ENCODE assay signal across 8 cellular contexts in the genomic region with DNA sequence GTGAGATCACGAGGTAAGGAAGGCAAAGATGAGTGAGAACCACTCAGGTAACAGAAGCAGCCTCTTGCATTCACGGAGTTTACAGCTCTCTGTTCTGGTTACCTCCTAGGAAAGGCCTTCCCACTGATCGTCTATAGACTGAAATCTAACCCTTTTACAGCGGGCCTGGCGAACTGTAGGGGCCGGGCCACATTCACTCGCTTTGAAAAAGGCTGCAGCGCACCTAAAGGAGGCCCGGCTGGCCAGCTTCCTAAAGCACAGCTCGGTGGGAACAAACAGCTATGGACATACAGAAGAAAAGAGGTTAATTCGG. TPM values are rescaled to one million over a fixed set of nuclear protein-coding genes. Genes with fewer than 3 reads are reported as not detected.
DNase-seq lines count a peak whose midpoint lies in the region; ATAC-seq, FAIRE-seq and TF ChIP-seq lines count a peak whose summit lies in the region.

No MANE protein-coding gene starts in this region.

- intact Hi-C loops in Caco-2 (cut with micrococcal nuclease; ENCODE audit: unreplicated experiment), result loop anchor here (1.0 kb wide), 1 partner anchor 27 kb away; no protein-coding TSS in a partner anchor
- intact Hi-C loops in body of pancreas (cut with DNase I), result no loop called here
- intact Hi-C loops in HepG2 (cut with micrococcal nuclease; ENCODE audit: unreplicated experiment), result loop anchor here (2.0 kb wide), 1 partner anchor 27 kb away; no protein-coding TSS in a partner anchor

- 0% methylated on average over 11 of the region's 11 CpGs for WGBS in body of pancreas, 2 donors
- 3% methylated on average over 11 of the region's 11 CpGs for WGBS in HepG2 (ENCODE audit: low lambda C conversion rate)
- 4 to 5% methylated on average over 11 of the region's 11 CpGs for WGBS in tibial nerve, 2 donors

- POLR2A ChIA-PET in Caco-2 (lab: Charles Lee) (interaction anchor here (0.5 to 2.0 kb wide), 6 partner anchors 27 to 1339 kb away, joined by 3 to 14 read pairs (median 4); a partner anchor contains a TSS), HepG2 (lab: Yijun Ruan, JAX) (interaction anchor here (1.0 to 1.8 kb wide), 8 partner anchors 8 to 74 kb away, joined by 3 to 10 read pairs (median 5); a partner anchor contains a TSS)

- peak overlapping the region; percentile 92 for H3K4me2 ChIP-seq in HepG2 (ENCODE audit: low read depth, low read length)

- no TSS peak for BruUV-seq in Caco-2 (replicated peaks; lab: Mats Ljungman, UMichigan)
- TSS peak; percentile 90 for BruUV-seq in HepG2 (replicated peaks; lab: Mats Ljungman, UMichigan)

- H3K27me3 Mint-ChIP-seq in Caco-2 (ENCODE audit: insufficient read depth, unreplicated experiment) (no peaks in the 10 kb centered on the region), IgD-negative memory B cell (no peaks in the 10 kb centered on the region)

- ATAC-seq in body of pancreas, result peak; percentile 1
- peak; percentile 38 for ATAC-seq in HepG2

- H3K9me3 ChIP-seq in Caco-2 (no peaks in the 10 kb centered on the region), body of pancreas (no peaks in the 10 kb centered on the region), HepG2 (ENCODE audit: low read length) (no peaks in the 10 kb centered on the region), tibial nerve (no peaks in the 10 kb centered on the region)

- FAIRE-seq in HepG2 (lab: Jason Lieb, UNC), result no peak

- H3K9me3 Mint-ChIP-seq in Caco-2 (ENCODE audit: unreplicated experiment) (no peaks in the 10 kb centered on the region), IgD-negative memory B cell (no peaks in the 10 kb centered on the region)

- TF ChIP-seq POLR2A in body of pancreas (IDR thresholded peaks at IDR 0.05), result no peak
- no peak; a peak in 1 of 4 replicates for TF ChIP-seq POLR2A in HepG2 (IDR thresholded peaks at IDR 0.05; ENCODE audit: insufficient read depth in 1 of 2, low read depth in 2 of 2, low read length in 2 of 2)
- no peak for TF ChIP-seq POLR2A in tibial nerve (IDR thresholded peaks at IDR 0.05)

- H3K36me3 ChIP-seq in Caco-2 (ENCODE audit: control insufficient read depth, insufficient read depth, low read length) (peaks cover 3% of the 10 kb centered on the region; the same call in 1 of the 2 replicates), body of pancreas (replicated peaks in 1 of 2; ENCODE audit: insufficient read depth in 1 of 2, low read depth in 2 of 2) (peaks cover 0 to 12% of the 10 kb centered on the region in 2 donors), HepG2 (replicated peaks in 1 of 2; ENCODE audit: control insufficient read depth in 1 of 2, insufficient read depth in 2 of 2, low read length in 2 of 2) (peaks cover 5 to 37% of the 10 kb centered on the region in 2 experiments; a peak in 4 of 5 replicates), tibial nerve (peaks cover 0 to 40% (median 0%) of the 10 kb centered on the region in 3 donors)

- CTCF ChIA-PET in Caco-2 (lab: Charles Lee), result interaction anchor here (1.2 to 1.4 kb wide), 2 partner anchors 10 to 90 kb away, joined by 3 to 4 read pairs; no protein-coding TSS in a partner anchor
- CTCF ChIA-PET in HepG2 (lab: Yijun Ruan, JAX; ENCODE audit: low intra/inter-chr PET ratio, low total read pairs), result no interaction called here

- H3K4me1 ChIP-seq in Caco-2, result peaks cover 7% of the 10 kb centered on the region; the same call in 1 of the 2 replicates
- H3K4me1 ChIP-seq in body of pancreas, result peaks cover 43% of the 10 kb centered on the region
- peaks cover 49% of the 10 kb centered on the region for H3K4me1 ChIP-seq in HepG2 (ENCODE audit: insufficient read depth, low read length)
- H3K4me1 ChIP-seq in tibial nerve, result peaks cover 0 to 49% (median 21%) of the 10 kb centered on the region in 4 donors

- H3K4me3 ChIP-seq in Caco-2 (ENCODE audit: low read depth, low read length), result peak overlapping the region; percentile 91
- H3K4me3 ChIP-seq in body of pancreas, result peak overlapping the region; percentile 61 to 82
- H3K4me3 ChIP-seq in HepG2 (replicated peaks in 1 of 3; ENCODE audit: insufficient read depth in 1 of 3, low read depth in 2 of 3, low read length in 3 of 3), result peak overlapping the region; percentile 71 to 94 (median 84)
- H3K4me3 ChIP-seq in tibial nerve, result peak overlapping the region; percentile 78 to 97 (median 88)

- TF ChIP-seq CTCF in Caco-2 (IDR thresholded peaks at IDR 0.05; ENCODE audit: insufficient read depth in 1 of 2, low read depth in 1 of 2, low read length in 1 of 2, severe bottlenecking in 1 of 2, unreplicated experiment in 1 of 2) (no peak), body of pancreas (IDR thresholded peaks at IDR 0.05) (no peak), HepG2 (CRISPR knock-in tag; IDR thresholded peaks at IDR 0.05) (no peak), tibial nerve (IDR thresholded peaks at IDR 0.05) (no peak)

- in situ Hi-C loops in HepG2 (cut with HindIII; ENCODE audit: extremely low pct_ligation_motif_present, low pct_unique_long_range_greater_than_20kb), result no loop called here

- H3K4me3 Mint-ChIP-seq in Caco-2 (ENCODE audit: unreplicated experiment) (peak overlapping the region; percentile 92), IgD-negative memory B cell (peak overlapping the region; percentile 96 to 99 (median 97))

- no peaks in the 10 kb centered on the region for H4K20me1 ChIP-seq in HepG2 (ENCODE audit: insufficient read depth, low read length)

- H3K27me3 ChIP-seq in Caco-2 (replicated peaks; ENCODE audit: control insufficient read depth, insufficient read depth, low read length) (no peaks in the 10 kb centered on the region), body of pancreas (no peaks in the 10 kb centered on the region), HepG2 (ENCODE audit: control insufficient read depth in 1 of 2, insufficient read depth in 2 of 2, low read length in 2 of 2) (no peaks in the 10 kb centered on the region; a peak in 1 of 5 replicates), tibial nerve (no peaks in the 10 kb centered on the region)

- no peak overlapping the region for H2AFZ ChIP-seq in HepG2 (ENCODE audit: low read length)

- H3K79me2 ChIP-seq in HepG2 (ENCODE audit: insufficient read depth, low read length), result peaks cover 55% of the 10 kb centered on the region

- H3K36me3 Mint-ChIP-seq in Caco-2 (ENCODE audit: insufficient read depth, unreplicated experiment), result peaks cover 87% of the 10 kb centered on the region
- H3K36me3 Mint-ChIP-seq in IgD-negative memory B cell, result peaks cover 4% of the 10 kb centered on the region

- H3K9ac ChIP-seq in HepG2 (ENCODE audit: insufficient read depth, low read depth, low read length), result peak overlapping the region; percentile 93

- TF ChIP-seq RAD21 in HepG2 (CRISPR knock-in tag; IDR thresholded peaks at IDR 0.05), result no peak

- H3K27ac Mint-ChIP-seq in Caco-2 (ENCODE audit: unreplicated experiment), result peak overlapping the region; percentile 96
- peak overlapping the region; percentile 59 to 97 (median 97) for H3K27ac Mint-ChIP-seq in IgD-negative memory B cell

- DNase-seq in Caco-2, result no peak
- DNase-seq in body of pancreas, result no peak
- no peak for DNase-seq in HepG2 (ENCODE audit: low spot score)
- no peak for DNase-seq in tibial nerve (ENCODE audit: low spot score in 2 of 2)
- DNase-seq in effector CD4-positive, alpha-beta T cell, result no peak
- DNase-seq in NCI-H2171 (lab: John Stamatoyannopoulos, UW), result no peak
- no peak for DNase-seq in activated CD4-positive, CD25-positive, alpha-beta regulatory T cell treated with anti-CD3 and anti-CD28 coated beads, Interleukin-2, amount 50 U/mL, for 72 hours

- peaks cover 23% of the 10 kb centered on the region for H3K4me1 Mint-ChIP-seq in Caco-2 (ENCODE audit: low read depth, unreplicated experiment)
- H3K4me1 Mint-ChIP-seq in IgD-negative memory B cell, result peaks cover 35 to 39% (median 38%) of the 10 kb centered on the region in 3 donors

- H3K27ac ChIP-seq in body of pancreas, result peak overlapping the region; percentile 70 to 91 (median 86)
- peak overlapping the region; percentile 81 for H3K27ac ChIP-seq in HepG2 (ENCODE audit: extremely low read length, insufficient read depth, low read length)
- peak overlapping the region; percentile 50 to 91 (median 88) for H3K27ac ChIP-seq in tibial nerve

- no peak for TF ChIP-seq EP300 in HepG2 (IDR thresholded peaks at IDR 0.05; ENCODE audit: low read depth in 2 of 2, low read length in 2 of 2)
- TF ChIP-seq EP300 in HepG2 (CRISPR knock-in tag; IDR thresholded peaks at IDR 0.05; ENCODE audit: borderline replicate concordance), result no peak
- TF ChIP-seq EP300 in tibial nerve (IDR thresholded peaks at IDR 0.05), result no peak

RNA-seq across cellular contexts. Expression of a gene that starts 0.6 kb away (rescaled TPM):
- 340 and 369 TPM in 2 replicates for total RNA-seq in Caco-2 (2022)
- polyA plus RNA-seq in IgD-negative memory B cell, result 353 TPM
- 10 to 100 TPM; 75.5 to 85.6 TPM for total RNA-seq in body of pancreas
- 517 and 673 TPM in 2 replicates for total RNA-seq in HepG2 (2016; rRNA removed; fragmentation: Illumina TruSeq; extraction: Trizol)
- total RNA-seq in HepG2 (2016; cell fraction: cytosol; rRNA removed; fragmentation: Illumina TruSeq; extraction: Trizol; ENCODE audit: low read depth), result 258 and 328 TPM in 2 replicates
- 493 and 717 TPM in 2 replicates for total RNA-seq in HepG2 (2016; cell fraction: insoluble cytoplasmic fraction; rRNA removed; fragmentation: Illumina TruSeq; extraction: Trizol)
- 437 and 464 TPM in 2 replicates for total RNA-seq in HepG2 (2016; cell fraction: membrane; rRNA removed; fragmentation: Illumina TruSeq; extraction: Trizol)
- total RNA-seq in HepG2 (2016; cell fraction: nucleus; rRNA removed; fragmentation: Illumina TruSeq; extraction: Trizol), result 157 and 178 TPM in 2 replicates
- polyA plus RNA-seq in HepG2 (2011; rRNA removed), result 276 and 312 TPM in 2 replicates
- 160 and 250 TPM in 2 replicates for polyA plus RNA-seq in HepG2 (2011; cell fraction: cytosol; rRNA removed)
- 31.3 and 53.0 TPM in 2 replicates for polyA plus RNA-seq in HepG2 (2011; cell fraction: nucleus; rRNA removed)
- 263 and 341 TPM in 2 replicates for polyA plus RNA-seq in HepG2 (2012)
- 314 and 388 TPM in 2 replicates for polyA plus RNA-seq in HepG2 (2016; cell fraction: cytosol; fragmentation: Illumina TruSeq; extraction: Trizol; ENCODE audit: low read depth)
- polyA plus RNA-seq in HepG2 (2016; cell fraction: insoluble cytoplasmic fraction; fragmentation: Illumina TruSeq; extraction: Trizol; ENCODE audit: low read depth), result 638 and 679 TPM in 2 replicates
- polyA plus RNA-seq in HepG2 (2016; cell fraction: membrane; fragmentation: Illumina TruSeq; extraction: Trizol; ENCODE audit: low read depth), result 396 and 455 TPM in 2 replicates
- 274 and 284 TPM in 2 replicates for polyA plus RNA-seq in HepG2 (2016; cell fraction: nucleus; fragmentation: Illumina TruSeq; extraction: Trizol; ENCODE audit: insufficient read depth, low read depth)
- 11.6 and 27.9 TPM in 2 replicates for polyA minus RNA-seq in HepG2 (2011; rRNA and poly(A)+ RNA removed; ENCODE audit: low replicate concordance)
- polyA minus RNA-seq in HepG2 (2011; cell fraction: cytosol; rRNA and poly(A)+ RNA removed), result 25.3 and 27.0 TPM in 2 replicates
- 14.5 and 28.2 TPM in 2 replicates for polyA minus RNA-seq in HepG2 (2011; cell fraction: nucleus; rRNA and poly(A)+ RNA removed)
- total RNA-seq in tibial nerve, result 100 to 1,000 TPM; 139 to 343 (median 202) TPM

RNA-seq across cellular contexts. Expression of a gene that starts 0.7 kb away (rescaled TPM):
- 55.3 and 62.8 TPM in 2 replicates for total RNA-seq in Caco-2 (2022)
- 13.5 TPM for polyA plus RNA-seq in IgD-negative memory B cell
- 10 to 100 TPM; 13.0 to 32.0 TPM for total RNA-seq in body of pancreas
- total RNA-seq in HepG2 (2016; rRNA removed; fragmentation: Illumina TruSeq; extraction: Trizol), result 40.3 and 52.8 TPM in 2 replicates
- total RNA-seq in HepG2 (2016; cell fraction: cytosol; rRNA removed; fragmentation: Illumina TruSeq; extraction: Trizol; ENCODE audit: low read depth), result 27.0 and 30.8 TPM in 2 replicates
- total RNA-seq in HepG2 (2016; cell fraction: insoluble cytoplasmic fraction; rRNA removed; fragmentation: Illumina TruSeq; extraction: Trizol), result 34.1 and 54.5 TPM in 2 replicates
- 18.0 and 20.8 TPM in 2 replicates for total RNA-seq in HepG2 (2016; cell fraction: membrane; rRNA removed; fragmentation: Illumina TruSeq; extraction: Trizol)
- 98.0 and 102 TPM in 2 replicates for total RNA-seq in HepG2 (2016; cell fraction: nucleus; rRNA removed; fragmentation: Illumina TruSeq; extraction: Trizol)
- polyA plus RNA-seq in HepG2 (2011; rRNA removed), result 12.8 and 17.7 TPM in 2 replicates
- polyA plus RNA-seq in HepG2 (2011; cell fraction: cytosol; rRNA removed), result 9.6 and 9.7 TPM in 2 replicates
- 42.8 and 48.5 TPM in 2 replicates for polyA plus RNA-seq in HepG2 (2011; cell fraction: nucleus; rRNA removed)
- 17.7 and 25.7 TPM in 2 replicates for polyA plus RNA-seq in HepG2 (2012)
- polyA plus RNA-seq in HepG2 (2016; cell fraction: cytosol; fragmentation: Illumina TruSeq; extraction: Trizol; ENCODE audit: low read depth), result 3.2 and 3.6 TPM in 2 replicates
- 22.1 and 22.5 TPM in 2 replicates for polyA plus RNA-seq in HepG2 (2016; cell fraction: insoluble cytoplasmic fraction; fragmentation: Illumina TruSeq; extraction: Trizol; ENCODE audit: low read depth)
- 5.0 and 5.4 TPM in 2 replicates for polyA plus RNA-seq in HepG2 (2016; cell fraction: membrane; fragmentation: Illumina TruSeq; extraction: Trizol; ENCODE audit: low read depth)
- 93.1 and 111 TPM in 2 replicates for polyA plus RNA-seq in HepG2 (2016; cell fraction: nucleus; fragmentation: Illumina TruSeq; extraction: Trizol; ENCODE audit: insufficient read depth, low read depth)
- polyA minus RNA-seq in HepG2 (2011; rRNA and poly(A)+ RNA removed; ENCODE audit: low replicate concordance), result 43.3 and 78.6 TPM in 2 replicates
- 18.0 and 22.6 TPM in 2 replicates for polyA minus RNA-seq in HepG2 (2011; cell fraction: cytosol; rRNA and poly(A)+ RNA removed)
- 41.7 and 65.8 TPM in 2 replicates for polyA minus RNA-seq in HepG2 (2011; cell fraction: nucleus; rRNA and poly(A)+ RNA removed)
- total RNA-seq in tibial nerve, result 10 to 100 TPM; 15.3 to 23.7 (median 17.5) TPM

RNA-seq across cellular contexts. Expression of a gene that starts 27.9 kb away (rescaled TPM):
- total RNA-seq in Caco-2 (2022) (6.3 and 6.8 TPM in 2 replicates), body of pancreas (1 to 10 TPM; 2.0 to 5.7 TPM), HepG2 (2016; rRNA removed; fragmentation: Illumina TruSeq; extraction: Trizol) (8.7 and 13.6 TPM in 2 replicates), tibial nerve (1 to 10 TPM; 3.9 to 9.4 (median 7.0) TPM)
- polyA plus RNA-seq in IgD-negative memory B cell (2.3 TPM), HepG2 (2011; rRNA removed) (2.6 and 3.8 TPM in 2 replicates)
- 1.2 TPM in 2 replicates for total RNA-seq in HepG2 (2016; cell fraction: cytosol; rRNA removed; fragmentation: Illumina TruSeq; extraction: Trizol; ENCODE audit: low read depth)
- 8.2 and 11.9 TPM in 2 replicates for total RNA-seq in HepG2 (2016; cell fraction: insoluble cytoplasmic fraction; rRNA removed; fragmentation: Illumina TruSeq; extraction: Trizol)
- 2.8 and 2.9 TPM in 2 replicates for total RNA-seq in HepG2 (2016; cell fraction: membrane; rRNA removed; fragmentation: Illumina TruSeq; extraction: Trizol)
- total RNA-seq in HepG2 (2016; cell fraction: nucleus; rRNA removed; fragmentation: Illumina TruSeq; extraction: Trizol), result 5.1 and 5.4 TPM in 2 replicates
- polyA plus RNA-seq in HepG2 (2011; cell fraction: cytosol; rRNA removed), result 1.9 and 2.2 TPM in 2 replicates
- polyA plus RNA-seq in HepG2 (2011; cell fraction: nucleus; rRNA removed), result 1.5 and 1.6 TPM in 2 replicates
- 3.3 and 4.6 TPM in 2 replicates for polyA plus RNA-seq in HepG2 (2012)
- 0.42 and 0.52 TPM in 2 replicates for polyA plus RNA-seq in HepG2 (2016; cell fraction: cytosol; fragmentation: Illumina TruSeq; extraction: Trizol; ENCODE audit: low read depth)
- polyA plus RNA-seq in HepG2 (2016; cell fraction: insoluble cytoplasmic fraction; fragmentation: Illumina TruSeq; extraction: Trizol; ENCODE audit: low read depth), result 10.3 and 10.8 TPM in 2 replicates
- polyA plus RNA-seq in HepG2 (2016; cell fraction: membrane; fragmentation: Illumina TruSeq; extraction: Trizol; ENCODE audit: low read depth), result 1.1 and 1.3 TPM in 2 replicates
- 5.9 and 6.2 TPM in 2 replicates for polyA plus RNA-seq in HepG2 (2016; cell fraction: nucleus; fragmentation: Illumina TruSeq; extraction: Trizol; ENCODE audit: insufficient read depth, low read depth)
- 3.8 and 4.9 TPM in 2 replicates for polyA minus RNA-seq in HepG2 (2011; rRNA and poly(A)+ RNA removed; ENCODE audit: low replicate concordance)
- 3.6 and 4.0 TPM in 2 replicates for polyA minus RNA-seq in HepG2 (2011; cell fraction: cytosol; rRNA and poly(A)+ RNA removed)
- 3.0 and 3.5 TPM in 2 replicates for polyA minus RNA-seq in HepG2 (2011; cell fraction: nucleus; rRNA and poly(A)+ RNA removed)

RNA-seq across cellular contexts. Expression of a gene that starts 44.8 kb away (rescaled TPM):
- total RNA-seq in Caco-2 (2022) (20.4 and 21.6 TPM in 2 replicates), body of pancreas (10 to 100 TPM in 1 of 2 donors, 1 to 10 TPM in 1; 9.6 to 37.9 TPM), HepG2 (2016; rRNA removed; fragmentation: Illumina TruSeq; extraction: Trizol) (19.4 and 24.7 TPM in 2 replicates), tibial nerve (10 to 100 TPM; 22.1 to 35.4 (median 25.4) TPM)
- polyA plus RNA-seq in IgD-negative memory B cell (9.1 TPM), HepG2 (2011; rRNA removed) (4.5 and 5.2 TPM in 2 replicates)
- total RNA-seq in HepG2 (2016; cell fraction: cytosol; rRNA removed; fragmentation: Illumina TruSeq; extraction: Trizol; ENCODE audit: low read depth), result 5.7 and 6.2 TPM in 2 replicates
- total RNA-seq in HepG2 (2016; cell fraction: insoluble cytoplasmic fraction; rRNA removed; fragmentation: Illumina TruSeq; extraction: Trizol), result 19.8 and 24.3 TPM in 2 replicates
- total RNA-seq in HepG2 (2016; cell fraction: membrane; rRNA removed; fragmentation: Illumina TruSeq; extraction: Trizol), result 9.7 and 9.9 TPM in 2 replicates
- 11.8 and 13.2 TPM in 2 replicates for total RNA-seq in HepG2 (2016; cell fraction: nucleus; rRNA removed; fragmentation: Illumina TruSeq; extraction: Trizol)
- 2.2 and 3.7 TPM in 2 replicates for polyA plus RNA-seq in HepG2 (2011; cell fraction: cytosol; rRNA removed)
- 2.1 and 2.3 TPM in 2 replicates for polyA plus RNA-seq in HepG2 (2011; cell fraction: nucleus; rRNA removed)
- 5.9 and 9.4 TPM in 2 replicates for polyA plus RNA-seq in HepG2 (2012)
- 2.9 and 3.1 TPM in 2 replicates for polyA plus RNA-seq in HepG2 (2016; cell fraction: cytosol; fragmentation: Illumina TruSeq; extraction: Trizol; ENCODE audit: low read depth)
- polyA plus RNA-seq in HepG2 (2016; cell fraction: insoluble cytoplasmic fraction; fragmentation: Illumina TruSeq; extraction: Trizol; ENCODE audit: low read depth), result 20.9 and 24.5 TPM in 2 replicates
- polyA plus RNA-seq in HepG2 (2016; cell fraction: membrane; fragmentation: Illumina TruSeq; extraction: Trizol; ENCODE audit: low read depth), result 6.6 and 7.2 TPM in 2 replicates
- 13.5 and 14.1 TPM in 2 replicates for polyA plus RNA-seq in HepG2 (2016; cell fraction: nucleus; fragmentation: Illumina TruSeq; extraction: Trizol; ENCODE audit: insufficient read depth, low read depth)
- 1.9 and 6.4 TPM in 2 replicates for polyA minus RNA-seq in HepG2 (2011; rRNA and poly(A)+ RNA removed; ENCODE audit: low replicate concordance)
- polyA minus RNA-seq in HepG2 (2011; cell fraction: cytosol; rRNA and poly(A)+ RNA removed), result 3.4 and 3.9 TPM in 2 replicates
- polyA minus RNA-seq in HepG2 (2011; cell fraction: nucleus; rRNA and poly(A)+ RNA removed), result 7.9 and 9.8 TPM in 2 replicates

RNA-seq across cellular contexts. Expression of a gene that starts 56.5 kb away (rescaled TPM):
- total RNA-seq in Caco-2 (2022) (0.52 and 0.58 TPM in 2 replicates), body of pancreas (10 to 100 TPM; 11.4 to 17.8 TPM), HepG2 (2016; rRNA removed; fragmentation: Illumina TruSeq; extraction: Trizol) (not detected in 2 replicates), tibial nerve (100 to 1,000 TPM in 1 of 4 donors, 10 to 100 TPM in 3; 61.4 to 119 (median 65.6) TPM)
- polyA plus RNA-seq in IgD-negative memory B cell (35.0 TPM), HepG2 (2011; rRNA removed) (0.15 TPM in 1 of 2 replicates, not detected in the other)
- not detected in 2 replicates for total RNA-seq in HepG2 (2016; cell fraction: cytosol; rRNA removed; fragmentation: Illumina TruSeq; extraction: Trizol; ENCODE audit: low read depth)
- total RNA-seq in HepG2 (2016; cell fraction: insoluble cytoplasmic fraction; rRNA removed; fragmentation: Illumina TruSeq; extraction: Trizol), result 0.06 TPM in 1 of 2 replicates, not detected in the other
- 0.10 TPM in 1 of 2 replicates, not detected in the other for total RNA-seq in HepG2 (2016; cell fraction: membrane; rRNA removed; fragmentation: Illumina TruSeq; extraction: Trizol)
- total RNA-seq in HepG2 (2016; cell fraction: nucleus; rRNA removed; fragmentation: Illumina TruSeq; extraction: Trizol), result not detected in 2 replicates
- 0.09 and 0.15 TPM in 2 replicates for polyA plus RNA-seq in HepG2 (2011; cell fraction: cytosol; rRNA removed)
- 0.09 and 0.19 TPM in 2 replicates for polyA plus RNA-seq in HepG2 (2011; cell fraction: nucleus; rRNA removed)
- 0.24 and 0.43 TPM in 2 replicates for polyA plus RNA-seq in HepG2 (2012)
- polyA plus RNA-seq in HepG2 (2016; cell fraction: cytosol; fragmentation: Illumina TruSeq; extraction: Trizol; ENCODE audit: low read depth), result not detected in 2 replicates
- polyA plus RNA-seq in HepG2 (2016; cell fraction: insoluble cytoplasmic fraction; fragmentation: Illumina TruSeq; extraction: Trizol; ENCODE audit: low read depth), result not detected in 2 replicates
- polyA plus RNA-seq in HepG2 (2016; cell fraction: membrane; fragmentation: Illumina TruSeq; extraction: Trizol; ENCODE audit: low read depth), result 0.17 TPM in 1 of 2 replicates, not detected in the other
- polyA plus RNA-seq in HepG2 (2016; cell fraction: nucleus; fragmentation: Illumina TruSeq; extraction: Trizol; ENCODE audit: insufficient read depth, low read depth), result not detected in 2 replicates
- polyA minus RNA-seq in HepG2 (2011; rRNA and poly(A)+ RNA removed; ENCODE audit: low replicate concordance), result 0.24 and 3.0 TPM in 2 replicates
- not detected in 2 replicates for polyA minus RNA-seq in HepG2 (2011; cell fraction: cytosol; rRNA and poly(A)+ RNA removed)
- polyA minus RNA-seq in HepG2 (2011; cell fraction: nucleus; rRNA and poly(A)+ RNA removed), result not detected in 2 replicates
